Comparison of ENCODE assay signal across 8 cellular contexts in genomic region chr17:80259642-80260535, GRCh38. TPM values are rescaled to one million over a fixed set of nuclear protein-coding genes. Genes with fewer than 3 reads are reported as not detected.
DNase-seq lines count a peak whose midpoint lies in the region; ATAC-seq and TF ChIP-seq lines count a peak whose summit lies in the region.

No MANE protein-coding gene starts in this region.

- no peak for ATAC-seq in GM18858 (IDR thresholded peaks at IDR 0.05; ENCODE audit: unreplicated experiment)

- H3K4me1 Mint-ChIP-seq in Calu3 (ENCODE audit: low read depth, unreplicated experiment) (peaks cover 35% of the 10 kb centered on the region), endothelial cell (ENCODE audit: unreplicated experiment) (peaks cover 26% of the 10 kb centered on the region)

- CTCF ChIA-PET in Calu3 (lab: Charles Lee): no interaction called here

- TSS peak; percentile 94 for BruUV-seq in Calu3 (replicated peaks; lab: Mats Ljungman, UMichigan)

- DNase-seq in Calu3: peak; percentile 81
- DNase-seq in HCEC 1CT: peak; percentile 55
- peak; percentile 55 for DNase-seq in NCI-H460 (ENCODE audit: extremely low read depth, low read depth)
- peak; percentile 47 for DNase-seq in activated CD8-positive, alpha-beta memory T cell treated with anti-CD3 and anti-CD28 coated beads, Interleukin-2, amount 50 U/mL, for 1 hour (ENCODE audit: extremely low read depth)
- peak; percentile 72 for DNase-seq in endothelial cell (ENCODE audit: low spot score)
- DNase-seq in midbrain (lab: John Stamatoyannopoulos, UW): peak; percentile 43
- DNase-seq in stimulated activated CD8-positive, alpha-beta memory T cell treated with anti-CD3 and anti-CD28 coated beads, Interleukin-4, amount 100 ng/mL, for 1 hour (ENCODE audit: low read depth in 2 of 2, low spot score in 1 of 2): peak; percentile 40 to 63

- H3K27me3 Mint-ChIP-seq in Calu3 (ENCODE audit: unreplicated experiment) (no peaks in the 10 kb centered on the region), endothelial cell (ENCODE audit: unreplicated experiment) (peaks cover 18% of the 10 kb centered on the region)

- H3K9me3 Mint-ChIP-seq in Calu3 (ENCODE audit: low read depth, unreplicated experiment) (no peaks in the 10 kb centered on the region), endothelial cell (ENCODE audit: unreplicated experiment) (no peaks in the 10 kb centered on the region)

- H3K36me3 Mint-ChIP-seq in Calu3 (ENCODE audit: insufficient read depth, unreplicated experiment) (peaks cover 43% of the 10 kb centered on the region), endothelial cell (ENCODE audit: low read depth, unreplicated experiment) (peaks cover 3% of the 10 kb centered on the region)

- no peak for TF ChIP-seq CTCF in Calu3 (IDR thresholded peaks at IDR 0.05; ENCODE audit: unreplicated experiment)
- no peak for TF ChIP-seq CTCF in endothelial cell (IDR thresholded peaks at IDR 0.05; ENCODE audit: unreplicated experiment)

- H3K4me3 Mint-ChIP-seq in Calu3 (ENCODE audit: low read depth, unreplicated experiment) (peak overlapping the region; percentile 87), endothelial cell (ENCODE audit: unreplicated experiment) (peak overlapping the region; percentile 92)

- H3K27ac Mint-ChIP-seq in Calu3 (ENCODE audit: unreplicated experiment) (peak overlapping the region; percentile 96), endothelial cell (ENCODE audit: unreplicated experiment) (peak overlapping the region; percentile 83)

- intact Hi-C loops in Calu3 (cut with micrococcal nuclease; ENCODE audit: unreplicated experiment): no loop called here

RNA-seq across cellular contexts. Expression of gene RNF213, which starts 0.8 kb away (rescaled TPM):
- total RNA-seq in Calu3 (2022) (221 and 369 TPM in 2 replicates), endothelial cell (ENCODE audit: unreplicated experiment) (110 TPM)
- total RNA-seq in NCI-H460 (2014; rRNA removed; shearing (Covaris generic)): 52.7 and 60.8 TPM in 2 replicates
- polyA plus RNA-seq in NCI-H460 (2014; cell fraction: nucleus; rRNA removed): 67.9 and 76.5 TPM in 2 replicates

RNA-seq across cellular contexts. Expression of gene SLC26A11, which starts 39.7 kb away (rescaled TPM):
- total RNA-seq in Calu3 (2022) (7.2 and 10.4 TPM in 2 replicates), endothelial cell (ENCODE audit: unreplicated experiment) (50.1 TPM)
- 5.9 and 7.6 TPM in 2 replicates for total RNA-seq in NCI-H460 (2014; rRNA removed; shearing (Covaris generic))
- 22.8 and 44.2 TPM in 2 replicates for polyA plus RNA-seq in NCI-H460 (2014; cell fraction: nucleus; rRNA removed)

RNA-seq across cellular contexts. Expression of gene SGSH, which starts 39.8 kb away (rescaled TPM):
- total RNA-seq in Calu3 (2022): 32.2 and 50.3 TPM in 2 replicates
- 7.5 and 10.2 TPM in 2 replicates for total RNA-seq in NCI-H460 (2014; rRNA removed; shearing (Covaris generic))
- polyA plus RNA-seq in NCI-H460 (2014; cell fraction: nucleus; rRNA removed): 68.4 and 69.1 TPM in 2 replicates
- 76.0 TPM for total RNA-seq in endothelial cell (ENCODE audit: unreplicated experiment)
